ENCODE assay signal across 1 cellular context in genomic region chr11:74011360-74012071, GRCh38.
TF ChIP-seq lines count a peak whose summit lies in the region.

No MANE protein-coding gene starts in this region.

TF ChIP-seq in K562, 482 proteins besides CTCF, POLR2A, EP300 and RAD21 (continued from another document):
- TF ChIP-seq HMBOX1 (IDR thresholded peaks at IDR 0.05) = peak; percentile 61; the same call in 1 of the 2 replicates
- peak; percentile 72 for TF ChIP-seq KHSRP (IDR thresholded peaks at IDR 0.05)
- TF ChIP-seq SRSF3 (IDR thresholded peaks at IDR 0.05; ENCODE audit: insufficient read depth, low read length) = no peak
- no peak for TF ChIP-seq SAP30 (IDR thresholded peaks at IDR 0.05; ENCODE audit: borderline replicate concordance, insufficient read depth, low read depth, low read length, poor library complexity, severe bottlenecking)
- 0 out of 2 replicates have a peak, but pooled peaks have one; percentile 66 for TF ChIP-seq PHF21A (IDR thresholded peaks at IDR 0.05; ENCODE audit: borderline replicate concordance, low read depth)
- TF ChIP-seq ZBTB1 (CRISPR knock-in tag; IDR thresholded peaks at IDR 0.05; ENCODE audit: borderline replicate concordance, low read depth) = 0 out of 2 replicates have a peak, but pooled peaks have one; percentile 8
- no peak for TF ChIP-seq NR2F6 (CRISPR knock-in tag; IDR thresholded peaks at IDR 0.05)
- TF ChIP-seq KDM2B (CRISPR knock-in tag; IDR thresholded peaks at IDR 0.05) = no peak
- no peak for TF ChIP-seq THRB (CRISPR knock-in tag; conservative IDR thresholded peaks at IDR 0.05)
- no peak for TF ChIP-seq ZNF347 (CRISPR knock-in tag; IDR thresholded peaks at IDR 0.05; ENCODE audit: low read depth)
- TF ChIP-seq ARID2 (IDR thresholded peaks at IDR 0.05) = no peak
- TF ChIP-seq GATA2 (CRISPR knock-in tag; IDR thresholded peaks at IDR 0.05) = peak; percentile 99
- TF ChIP-seq MCM7 (IDR thresholded peaks at IDR 0.05) = no peak
- peak; percentile 79 for TF ChIP-seq ZNF197 (CRISPR knock-in tag; IDR thresholded peaks at IDR 0.05; ENCODE audit: low read depth)
- no peak for TF ChIP-seq NR0B1 (IDR thresholded peaks at IDR 0.05; ENCODE audit: partially characterized antibody)
- no peak for TF ChIP-seq ZNF282 (CRISPR knock-in tag; IDR thresholded peaks at IDR 0.05)
- peak; percentile 85 to 92 for TF ChIP-seq MNT (conservative IDR thresholded peaks at IDR 0.05)
- TF ChIP-seq TRIM24 (IDR thresholded peaks at IDR 0.05) = peak; percentile 91 to 93
- no peak for TF ChIP-seq ERF (CRISPR knock-in tag; IDR thresholded peaks at IDR 0.05)
- no peak; the same call in 1 of the 2 replicates for TF ChIP-seq MTF1 (CRISPR knock-in tag; IDR thresholded peaks at IDR 0.05; ENCODE audit: borderline replicate concordance)
- no peak for TF ChIP-seq KLF10 (CRISPR knock-in tag; IDR thresholded peaks at IDR 0.05)
- no peak for TF ChIP-seq HNRNPUL1 (IDR thresholded peaks at IDR 0.05; ENCODE audit: low read length)
- TF ChIP-seq CHD4 (IDR thresholded peaks at IDR 0.05; ENCODE audit: insufficient read depth, insufficient replicate concordance, low read depth, low read length, poor library complexity, severe bottlenecking) = no peak
- peak; percentile 60 for TF ChIP-seq ZNF239 (CRISPR knock-in tag; IDR thresholded peaks at IDR 0.05)
- TF ChIP-seq ZMIZ1 (IDR thresholded peaks at IDR 0.05; ENCODE audit: low read depth in 2 of 2, low read length in 2 of 2) = peak in 1 of 2 experiments; percentile 96; a peak in 2 of 4 replicates
- TF ChIP-seq U2AF2 (optimal IDR thresholded peaks at IDR 0.05; ENCODE audit: low read depth, low read length) = no peak
- TF ChIP-seq NFXL1 (CRISPR knock-in tag; IDR thresholded peaks at IDR 0.05) = 0 out of 2 replicates have a peak, but pooled peaks have one; percentile 50
- no peak for TF ChIP-seq ZC3H4 (CRISPR knock-in tag; IDR thresholded peaks at IDR 0.05; ENCODE audit: borderline replicate concordance)
- TF ChIP-seq BRF2 (IDR thresholded peaks at IDR 0.05; ENCODE audit: borderline replicate concordance, insufficient read depth, insufficient read length) = no peak
- no peak for TF ChIP-seq PCBP2 (IDR thresholded peaks at IDR 0.05; ENCODE audit: low read depth, low read length, poor library complexity, severe bottlenecking)
- no peak for TF ChIP-seq ZFPM2 (CRISPR knock-in tag; IDR thresholded peaks at IDR 0.05)
- TF ChIP-seq LCOR (CRISPR knock-in tag; IDR thresholded peaks at IDR 0.05) = peak; percentile 98
- TF ChIP-seq ZNF644 (tag; IDR thresholded peaks at IDR 0.05; ENCODE audit: low read depth) = peak; percentile 89
- TF ChIP-seq TEAD1 (CRISPR knock-in tag; IDR thresholded peaks at IDR 0.05) = peak; percentile 72 to 87
- TF ChIP-seq SAFB (IDR thresholded peaks at IDR 0.05; ENCODE audit: borderline replicate concordance, low read depth, low read length) = no peak
- no peak for TF ChIP-seq PRMT5 (CRISPR knock-in tag; IDR thresholded peaks at IDR 0.05)
- no peak for TF ChIP-seq ZSCAN32 (CRISPR knock-in tag; IDR thresholded peaks at IDR 0.05)
- TF ChIP-seq NFE2L1 (tag; IDR thresholded peaks at IDR 0.05; ENCODE audit: borderline replicate concordance, low read depth) = no peak
- TF ChIP-seq ZBTB12 (CRISPR knock-in tag; IDR thresholded peaks at IDR 0.05) = peak; percentile 55; the same call in 1 of the 2 replicates
- TF ChIP-seq HNRNPK (IDR thresholded peaks at IDR 0.05; ENCODE audit: low read depth, low read length, poor library complexity, severe bottlenecking) = no peak
- no peak for TF ChIP-seq MLX (CRISPR knock-in tag; conservative IDR thresholded peaks at IDR 0.05)
- no peak for TF ChIP-seq PCBP1 (IDR thresholded peaks at IDR 0.05; ENCODE audit: low read depth, low read length, poor library complexity, severe bottlenecking)
- TF ChIP-seq TSHZ1 (CRISPR knock-in tag; IDR thresholded peaks at IDR 0.05) = 0 out of 2 replicates have a peak, but pooled peaks have one; percentile 47
- peak; percentile 33 for TF ChIP-seq NCOA4 (IDR thresholded peaks at IDR 0.05; ENCODE audit: partially characterized antibody)
- TF ChIP-seq ILF3 (IDR thresholded peaks at IDR 0.05; ENCODE audit: borderline replicate concordance) = no peak
- no peak; the same call in 1 of the 2 replicates for TF ChIP-seq NFATC3 (IDR thresholded peaks at IDR 0.05)
- peak; percentile 70; the same call in 1 of the 2 replicates for TF ChIP-seq CBX5 (IDR thresholded peaks at IDR 0.05; ENCODE audit: borderline replicate concordance, low read depth)
- TF ChIP-seq C11orf30 (IDR thresholded peaks at IDR 0.05; ENCODE audit: low read depth) = no peak; the same call in 1 of the 2 replicates
- TF ChIP-seq CC2D1A (IDR thresholded peaks at IDR 0.05) = peak; percentile 95
- no peak for TF ChIP-seq NELFE (IDR thresholded peaks at IDR 0.05; ENCODE audit: insufficient read depth, insufficient read length)
